In the genomic region with DNA sequence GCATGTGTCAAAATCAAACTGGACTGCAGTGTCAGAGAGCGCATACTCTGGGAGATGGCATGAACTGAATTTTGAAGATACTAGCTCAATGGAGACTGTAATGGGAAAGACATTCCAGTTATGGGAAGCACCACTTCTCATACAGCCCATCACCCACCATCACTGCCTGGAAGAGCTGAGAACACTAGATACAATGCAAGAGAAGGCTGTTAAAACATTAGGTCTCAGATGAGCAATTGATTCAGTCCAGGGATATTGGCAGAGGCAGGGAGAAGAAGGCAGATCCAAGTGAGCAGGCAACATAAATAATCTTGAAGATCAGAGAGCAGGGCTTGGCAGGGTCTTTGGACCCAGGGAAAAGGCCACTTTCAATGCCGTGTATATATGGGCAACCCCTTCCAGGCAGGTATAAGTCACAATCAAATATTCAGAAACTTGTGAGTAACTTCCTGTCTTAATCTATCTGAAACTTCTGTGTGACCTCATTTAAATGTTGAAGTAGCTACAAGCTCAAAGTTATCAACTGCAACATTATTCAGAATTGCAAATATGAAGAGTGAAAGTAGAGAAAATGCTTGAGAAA, we compare ENCODE assay signal across 14 cellular contexts.
DNase-seq lines count a peak whose midpoint lies in the region; ATAC-seq, FAIRE-seq and TF ChIP-seq lines count a peak whose summit lies in the region.
"Had no signal": no experiment of that assay in that cellular context is flagged by ENCODE, and none has a peak within 500 bp of the region (broad histone marks: within the 10 kb centered on the region; RNA-seq: fewer than 3 reads in every experiment).

No MANE protein-coding gene starts in this region.

- no peak overlapping the region for H3K4me3 ChIP-seq in MG63
- H3K4me3 ChIP-seq in dorsolateral prefrontal cortex = peak overlapping the region in 8 of 59 donors; percentile 4 to 49 (median 32)
- no peak overlapping the region for H3K4me3 ChIP-seq in WERI-Rb-1 (ENCODE audit: low read depth, low read length)
- H3K4me3 ChIP-seq: esophagus squamous epithelium, tibial nerve had no signal

- no peaks in the 10 kb centered on the region for H3K9me3 Mint-ChIP-seq in progenitor cell of endocrine pancreas (ENCODE audit: low read depth)
- H3K9me3 Mint-ChIP-seq: CD8-positive, alpha-beta memory T cell had no signal

- FAIRE-seq in GM12892 (lab: Jason Lieb, UNC) = peak; percentile 33

- intact Hi-C loops in dorsolateral prefrontal cortex (cut with DNase I) = loop anchor here (2.0 to 5.0 kb wide), 6 partner anchors 71 to 285 kb away; no protein-coding TSS in a partner anchor

- DNase-seq in GM12892 (ENCODE audit: insufficient read length) (no peak), MG63 (peak; percentile 4), dorsolateral prefrontal cortex (no peak), WERI-Rb-1 (no peak), progenitor cell of endocrine pancreas (ENCODE audit: low spot score, unreplicated experiment) (no peak), NCI-H69 (lab: John Stamatoyannopoulos, UW) (no peak)
- DNase-seq: amniotic stem cell; CD8-positive, alpha-beta memory T cell; esophagus squamous epithelium; NCI-H1694; OCI-M1 had no signal

- peak overlapping the region; percentile 46 to 97 (median 90) for H3K27ac ChIP-seq in dorsolateral prefrontal cortex
- no peak overlapping the region for H3K27ac ChIP-seq in WERI-Rb-1
- H3K27ac ChIP-seq: esophagus squamous epithelium had no signal

- no peak overlapping the region for H3K4me3 Mint-ChIP-seq in progenitor cell of endocrine pancreas (ENCODE audit: low read depth)
- H3K4me3 Mint-ChIP-seq: CD8-positive, alpha-beta memory T cell had no signal

- H3K36me3 ChIP-seq in MG63 (no peaks in the 10 kb centered on the region), WERI-Rb-1 (no peaks in the 10 kb centered on the region; the same call in 1 of the 2 replicates)
- H3K36me3 ChIP-seq: esophagus squamous epithelium, tibial nerve had no signal

- peak; percentile 42 for ATAC-seq in GM19397 (IDR thresholded peaks at IDR 0.05; ENCODE audit: unreplicated experiment)
- ATAC-seq in HG03457 (IDR thresholded peaks at IDR 0.05; ENCODE audit: unreplicated experiment) = no peak

- no peaks in the 10 kb centered on the region for H3K9me3 ChIP-seq in MG63
- H3K9me3 ChIP-seq in WERI-Rb-1 (ENCODE audit: severe bottlenecking) = no peaks in the 10 kb centered on the region
- H3K9me3 ChIP-seq: esophagus squamous epithelium, tibial nerve had no signal

- H3K4me1 Mint-ChIP-seq in progenitor cell of endocrine pancreas (ENCODE audit: low read depth) = peaks cover 4% of the 10 kb centered on the region

- no peak for TF ChIP-seq POLR2A in GM12892 (IDR thresholded peaks at IDR 0.05; ENCODE audit: low read depth, low read length)

- H3K36me3 Mint-ChIP-seq in progenitor cell of endocrine pancreas (ENCODE audit: insufficient read depth) = no peaks in the 10 kb centered on the region
- H3K36me3 Mint-ChIP-seq: CD8-positive, alpha-beta memory T cell had no signal

- no peak for TF ChIP-seq CTCF in dorsolateral prefrontal cortex (IDR thresholded peaks at IDR 0.05 in 54 of 56, conservative IDR thresholded peaks at IDR 0.05 in 2 of 56; ENCODE audit: low read depth in 1 of 56, partially characterized antibody in 56 of 56)
- no peak for TF ChIP-seq CTCF in WERI-Rb-1 (IDR thresholded peaks at IDR 0.05; ENCODE audit: low read depth, low read length)
- TF ChIP-seq CTCF in progenitor cell of endocrine pancreas (IDR thresholded peaks at IDR 0.05; ENCODE audit: unreplicated experiment) = no peak

- H3K27ac Mint-ChIP-seq in progenitor cell of endocrine pancreas = no peak overlapping the region
- H3K27ac Mint-ChIP-seq: CD8-positive, alpha-beta memory T cell had no signal

- H3K27me3 ChIP-seq in MG63 = no peaks in the 10 kb centered on the region
- H3K27me3 ChIP-seq in dorsolateral prefrontal cortex = no peaks in the 10 kb centered on the region
- no peaks in the 10 kb centered on the region for H3K27me3 ChIP-seq in WERI-Rb-1 (ENCODE audit: insufficient read depth, low read depth, severe bottlenecking)
- H3K27me3 ChIP-seq: esophagus squamous epithelium, tibial nerve had no signal

- H3K27me3 Mint-ChIP-seq in progenitor cell of endocrine pancreas = peaks cover 18% of the 10 kb centered on the region
